Comparison of ENCODE assay signal across 14 cellular contexts in genomic region chr20:13515796-13516533, GRCh38.
"Had no signal": no experiment of that assay in that cellular context is flagged by ENCODE, and none has a peak within 500 bp of the region (broad histone marks: within the 10 kb centered on the region; RNA-seq: fewer than 3 reads in every experiment).

No MANE protein-coding gene starts in this region.

- H3K27ac ChIP-seq: heart right ventricle, left lung, thyroid gland had no signal

- H3K4me3 ChIP-seq: heart right ventricle, left lung, thyroid gland had no signal

- H3K36me3 ChIP-seq: thyroid gland had no signal

- H3K4me1 ChIP-seq: heart right ventricle, left lung, thyroid gland had no signal

- H3K9me3 ChIP-seq: thyroid gland had no signal

- DNase-seq: activated CD4-positive, alpha-beta memory T cell treated with anti-CD3 and anti-CD28 coated beads, Interleukin-2, amount 10 ng/mL, durations not matched to agents 7 days and 5 days; activated CD4-positive, alpha-beta T cell treated with anti-CD3 and anti-CD28 coated beads for 4 hours; activated CD8-positive, alpha-beta memory T cell treated with anti-CD3 and anti-CD28 coated beads, Interleukin-2, amount 10 ng/mL, durations not matched to agents 7 days and 5 days; activated naive CD4-positive, alpha-beta T cell treated with anti-CD3 and anti-CD28 coated beads for 36 hours; anterior cingulate cortex; caudate nucleus; heart right ventricle; left lung; midbrain; occipital lobe; posterior cingulate gyrus; retina; stimulated activated naive CD4-positive, alpha-beta T cell; thyroid gland had no signal

- H3K27me3 ChIP-seq: heart right ventricle, left lung, thyroid gland had no signal
